In genomic region chr9:13228431-13228830, GRCh38 we compare ENCODE assay signal across 24 cellular contexts.
"Had no signal": no experiment of that assay in that cellular context is flagged by ENCODE, and none has a peak within 500 bp of the region (broad histone marks: within the 10 kb centered on the region; RNA-seq: fewer than 3 reads in every experiment).

No MANE protein-coding gene starts in this region.

- H3K4me1 ChIP-seq: esophagus squamous epithelium, foreskin keratinocyte, parathyroid adenoma, psoas muscle, right lobe of liver, suprapubic skin, thyroid gland, uterus had no signal

- ATAC-seq: foreskin keratinocyte; left colon; left ventricle myocardium superior; psoas muscle; right lobe of liver; stimulated activated effector memory CD8-positive, alpha-beta T cell treated with anti-CD3 and anti-CD28 coated beads, Interleukin-12 subunit alpha, Interleukin-12 subunit beta, amount 100 ng/mL, for 72 hours; stimulated activated naive CD8-positive, alpha-beta T cell treated with anti-CD3 and anti-CD28 coated beads, Interleukin-15, Interleukin-2, amounts not matched to agents 100 U/mL and 50 U/mL, for 24 hours had no signal

- H3K4me3 ChIP-seq: dorsolateral prefrontal cortex, esophagus squamous epithelium, hepatocyte, lung, psoas muscle, right lobe of liver, suprapubic skin, thyroid gland, uterus had no signal

- H3K36me3 ChIP-seq: esophagus squamous epithelium, right lobe of liver, suprapubic skin, uterus had no signal

- DNase-seq: cortex of kidney; dorsolateral prefrontal cortex; effector CD8-positive, alpha-beta T cell; esophagus squamous epithelium; foreskin keratinocyte; head of caudate nucleus; left colon; left ventricle myocardium superior; mesenchymal stem cell; midbrain; occipital lobe; psoas muscle; retina; right lobe of liver; stimulated activated CD4-positive, alpha-beta T cell treated with anti-CD3 and anti-CD28 coated beads, Interleukin-4, amount 100 ng/mL, for 1 hour; stimulated activated CD8-positive, alpha-beta memory T cell treated with anti-CD3 and anti-CD28 coated beads, Interleukin-4, amount 100 ng/mL, for 48 hours; stimulated activated naive CD8-positive, alpha-beta T cell treated with anti-CD3 and anti-CD28 coated beads, Interleukin-15, Interleukin-2, amounts not matched to agents 100 U/mL and 50 U/mL, for 24 hours; thyroid gland; uterus had no signal

- H3K9ac ChIP-seq: parathyroid adenoma had no signal

- H3K9me3 ChIP-seq: esophagus squamous epithelium, psoas muscle, right lobe of liver, suprapubic skin, thyroid gland, uterus had no signal

- H3K27me3 ChIP-seq: dorsolateral prefrontal cortex, esophagus squamous epithelium, foreskin keratinocyte, hepatocyte, right lobe of liver, suprapubic skin, thyroid gland, uterus had no signal
